In genomic region chr6:21085206-21085605, GRCh38 we compare ENCODE assay signal across 1 cellular context.
TF ChIP-seq lines count a peak whose summit lies in the region.

No MANE protein-coding gene starts in this region.

TF ChIP-seq in SK-N-SH treated with all-trans-retinoic acid at 6 μM for 48 hours, 23 proteins besides CTCF, POLR2A, EP300 and RAD21 (continued from another document):
- no peak for TF ChIP-seq POU6F1 (CRISPR knock-in tag; IDR thresholded peaks at IDR 0.05; ENCODE audit: borderline replicate concordance, low read depth)
- no peak for TF ChIP-seq ARNTL (CRISPR knock-in tag; IDR thresholded peaks at IDR 0.05; ENCODE audit: borderline replicate concordance, low read depth)
- no peak for TF ChIP-seq BACH2 (CRISPR knock-in tag; IDR thresholded peaks at IDR 0.05; ENCODE audit: borderline replicate concordance)
- TF ChIP-seq TCF4 (CRISPR knock-in tag; IDR thresholded peaks at IDR 0.05; ENCODE audit: borderline replicate concordance): no peak
